In genomic region chr13:31503626-31504025, GRCh38 we compare ENCODE assay signal across 27 cellular contexts.
"Had no signal": no experiment of that assay in that cellular context is flagged by ENCODE, and none has a peak within 500 bp of the region (broad histone marks: within the 10 kb centered on the region; RNA-seq: fewer than 3 reads in every experiment).

No MANE protein-coding gene starts in this region.

- ATAC-seq: naive thymus-derived CD8-positive, alpha-beta T cell; natural killer cell treated with Interleukin-12 subunit alpha and Interleukin-12 subunit beta and Interleukin-15 and Interleukin-18, amount 100 ng/mL, for 72 hours; pancreas; psoas muscle; right cardiac atrium; right lobe of liver; stimulated activated effector memory CD8-positive, alpha-beta T cell treated with anti-CD3 and anti-CD28 coated beads, Interleukin-12 subunit alpha, Interleukin-12 subunit beta, amount 100 ng/mL, for 72 hours; stimulated activated naive B cell treated with anti-CD40 and anti-IgM and Interleukin-4, amounts not matched to agents 10 μg/mL and 1 μg/mL and 100 μg/mL, for 72 hours had no signal

- H3K4me1 Mint-ChIP-seq: naive thymus-derived CD8-positive, alpha-beta T cell; nephron progenitor cell; neural crest cell; stimulated activated effector memory CD8-positive, alpha-beta T cell treated with anti-CD3 and anti-CD28 coated beads, Interleukin-12 subunit alpha, Interleukin-12 subunit beta, amount 100 ng/mL, for 72 hours; stimulated activated naive B cell treated with anti-CD40 and anti-IgM and Interleukin-4, amounts not matched to agents 10 μg/mL and 1 μg/mL and 100 μg/mL, for 72 hours had no signal

- H3K27me3 Mint-ChIP-seq: stimulated activated naive B cell treated with anti-CD40 and anti-IgM and Interleukin-4, amounts not matched to agents 10 μg/mL and 1 μg/mL and 100 μg/mL, for 72 hours; stimulated activated naive CD8-positive, alpha-beta T cell treated with anti-CD3 and anti-CD28 coated beads, Interleukin-15, Interleukin-2, amounts not matched to agents 100 ng/mL and 50 ng/mL, for 24 hours had no signal

- H3K27ac Mint-ChIP-seq: naive thymus-derived CD8-positive, alpha-beta T cell; natural killer cell treated with Interleukin-12 subunit alpha and Interleukin-12 subunit beta and Interleukin-15 and Interleukin-18, amount 100 ng/mL, for 72 hours; nephron progenitor cell; stimulated activated effector memory CD8-positive, alpha-beta T cell treated with anti-CD3 and anti-CD28 coated beads, Interleukin-12 subunit alpha, Interleukin-12 subunit beta, amount 100 ng/mL, for 72 hours; stimulated activated naive B cell treated with anti-CD40 and anti-IgM and Interleukin-4, amounts not matched to agents 10 μg/mL and 1 μg/mL and 100 μg/mL, for 72 hours; stimulated activated naive CD8-positive, alpha-beta T cell treated with anti-CD3 and anti-CD28 coated beads, Interleukin-15, Interleukin-2, amounts not matched to agents 100 ng/mL and 50 ng/mL, for 24 hours had no signal

- H3K27me3 ChIP-seq: neutrophil, pancreas, right lobe of liver, sigmoid colon, stomach, thyroid gland, tibial nerve, upper lobe of left lung, vagina had no signal

- H3K36me3 Mint-ChIP-seq: stimulated activated effector memory CD8-positive, alpha-beta T cell treated with anti-CD3 and anti-CD28 coated beads, Interleukin-12 subunit alpha, Interleukin-12 subunit beta, amount 100 ng/mL, for 72 hours had no signal

- H3K27ac ChIP-seq: neutrophil, pancreas, psoas muscle, right lobe of liver, sigmoid colon, stomach, thoracic aorta, thyroid gland, tibial nerve, upper lobe of left lung, vagina had no signal

- H3K9me3 ChIP-seq: neutrophil, pancreas, right lobe of liver, thyroid gland, vagina had no signal

- H3K4me3 Mint-ChIP-seq: naive thymus-derived CD8-positive, alpha-beta T cell; natural killer cell treated with Interleukin-12 subunit alpha and Interleukin-12 subunit beta and Interleukin-15 and Interleukin-18, amount 100 ng/mL, for 72 hours; nephron progenitor cell; neural crest cell; stimulated activated effector memory CD8-positive, alpha-beta T cell treated with anti-CD3 and anti-CD28 coated beads, Interleukin-12 subunit alpha, Interleukin-12 subunit beta, amount 100 ng/mL, for 72 hours; stimulated activated naive B cell treated with anti-CD40 and anti-IgM and Interleukin-4, amounts not matched to agents 10 μg/mL and 1 μg/mL and 100 μg/mL, for 72 hours; stimulated activated naive CD8-positive, alpha-beta T cell treated with anti-CD3 and anti-CD28 coated beads, Interleukin-15, Interleukin-2, amounts not matched to agents 100 ng/mL and 50 ng/mL, for 24 hours had no signal

- H3K4me1 ChIP-seq: pancreas, psoas muscle, right lobe of liver, sigmoid colon, stomach, thyroid gland, tibial nerve, upper lobe of left lung, vagina had no signal

- H3K36me3 ChIP-seq: neutrophil, pancreas, right lobe of liver, sigmoid colon, stomach, thoracic aorta, thyroid gland, tibial nerve, upper lobe of left lung, vagina had no signal

- DNase-seq: naive thymus-derived CD8-positive, alpha-beta T cell; nephron progenitor cell; nucleus accumbens; pancreas; psoas muscle; right cardiac atrium; right lobe of liver; sigmoid colon; small intestine; stimulated activated CD4-positive, alpha-beta T cell treated with anti-CD3 and anti-CD28 coated beads, Interleukin-15, amount 100 ng/mL, for 24 hours; stimulated activated CD4-positive, alpha-beta T cell treated with anti-CD3 and anti-CD28 coated beads, Interleukin-2, amount 100 ng/mL, for 24 hours; stimulated activated CD4-positive, alpha-beta T cell treated with anti-CD3 and anti-CD28 coated beads, Interleukin-2, amount 100 ng/mL, for 48 hours; stimulated activated CD4-positive, alpha-beta T cell treated with anti-CD3 and anti-CD28 coated beads, Interleukin-4, amount 100 ng/mL, for 24 hours; stimulated activated naive B cell treated with anti-CD40 and anti-IgM and Interleukin-4, amounts not matched to agents 10 μg/mL and 1 μg/mL and 100 μg/mL, for 72 hours; stimulated activated naive CD4-positive, alpha-beta T cell treated with Interleukin-2 at 50 U/mL for 16 hours; stomach; thyroid gland; trophoblast cell; upper lobe of left lung had no signal

- H3K4me3 ChIP-seq: pancreas, psoas muscle, right lobe of liver, sigmoid colon, stomach, thoracic aorta, thyroid gland, tibial nerve, upper lobe of left lung, vagina had no signal
